In the genomic region with DNA sequence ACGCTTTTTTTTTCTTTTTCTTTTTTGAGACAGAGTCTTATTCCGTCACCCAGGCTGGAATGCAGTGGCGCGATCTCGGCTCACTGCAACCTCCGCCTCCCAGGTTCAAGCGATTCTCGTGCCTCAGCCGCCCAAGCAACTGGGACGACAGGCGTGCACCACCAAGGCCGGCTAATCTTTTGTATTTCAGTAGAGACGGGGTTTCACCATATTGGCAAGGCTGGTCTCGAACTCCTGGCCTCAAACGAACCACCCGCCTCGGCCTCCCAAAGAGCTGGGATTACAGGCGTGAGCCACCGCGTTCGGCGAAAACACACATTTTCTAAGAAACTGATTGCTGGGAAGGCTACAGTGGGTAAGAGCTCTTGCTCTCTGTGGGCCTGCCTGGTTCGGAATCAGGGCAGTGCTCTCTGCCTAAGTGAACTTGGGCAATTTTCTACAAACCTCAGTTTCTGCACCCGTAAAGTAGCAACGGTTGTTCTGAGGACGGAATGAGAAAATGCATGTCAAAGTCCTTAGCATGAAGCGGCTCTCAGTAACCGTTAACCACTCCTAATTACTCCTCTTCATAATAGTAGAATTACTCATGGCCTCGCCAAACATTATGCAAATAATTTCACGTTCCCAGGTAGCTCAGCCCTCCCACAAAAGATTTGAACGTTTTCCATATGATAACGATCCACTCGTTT, we compare ENCODE assay signal across 8 cellular contexts. TPM values are rescaled to one million over a fixed set of nuclear protein-coding genes. Genes with fewer than 3 reads are reported as not detected.
DNase-seq lines count a peak whose midpoint lies in the region; ATAC-seq and TF ChIP-seq lines count a peak whose summit lies in the region.

No MANE protein-coding gene starts in this region.

- H3K9ac ChIP-seq in iPS-18a (ENCODE audit: low read length), result peak overlapping the region; percentile 56

- DNase-seq in A673 (ENCODE audit: low spot score) (no peak), GM20000 (ENCODE audit: low spot score) (peak; percentile 38), WERI-Rb-1 (no peak), testis (no peak), NCI-H146 (lab: John Stamatoyannopoulos, UW) (no peak), HUDEP-2 (lab: John Stamatoyannopoulos, UW; ENCODE audit: unreplicated experiment in 76 of 76) (no peak)

- POLR2A ChIA-PET in A673 (lab: Charles Lee; ENCODE audit: low non-redundant PET), result interaction anchor here (0.7 kb wide), 2 partner anchors 20 to 120 kb away, joined by 3 read pairs; no protein-coding TSS in a partner anchor

- peak overlapping the region; percentile 91 for H3K27ac ChIP-seq in A673 (ENCODE audit: low read depth, low read length, poor library complexity, severe bottlenecking)
- H3K27ac ChIP-seq in WERI-Rb-1, result peak overlapping the region; percentile 90
- H3K27ac ChIP-seq in iPS-18a (ENCODE audit: low read length), result peak overlapping the region; percentile 47
- no peak overlapping the region for H3K27ac ChIP-seq in testis

- no TSS peak for BruUV-seq in A673 (replicated peaks; lab: Mats Ljungman, UMichigan)

- no peak for TF ChIP-seq POLR2A in testis (IDR thresholded peaks at IDR 0.05)

- no peak for TF ChIP-seq CTCF in A673 (conservative IDR thresholded peaks at IDR 0.05; ENCODE audit: low read depth, low read length)
- TF ChIP-seq CTCF in GM20000 (IDR thresholded peaks at IDR 0.05; ENCODE audit: extremely low read depth, missing control alignments), result no peak
- TF ChIP-seq CTCF in WERI-Rb-1 (IDR thresholded peaks at IDR 0.05; ENCODE audit: low read depth, low read length), result no peak
- no peak for TF ChIP-seq CTCF in testis (IDR thresholded peaks at IDR 0.05)

- no peaks in the 10 kb centered on the region for H3K27me3 ChIP-seq in A673 (replicated peaks; ENCODE audit: insufficient read depth, low read depth, low read length, poor library complexity)
- no peaks in the 10 kb centered on the region for H3K27me3 ChIP-seq in WERI-Rb-1 (ENCODE audit: insufficient read depth, low read depth, severe bottlenecking)
- peaks cover 23% of the 10 kb centered on the region for H3K27me3 ChIP-seq in iPS-18a (ENCODE audit: control insufficient read depth, insufficient read depth, low read length)
- H3K27me3 ChIP-seq in testis, result no peaks in the 10 kb centered on the region

- CTCF ChIA-PET in A673 (lab: Charles Lee), result no interaction called here

- H3K9me3 ChIP-seq in A673 (ENCODE audit: low read depth, low read length, poor library complexity, severe bottlenecking) (no peaks in the 10 kb centered on the region), WERI-Rb-1 (ENCODE audit: severe bottlenecking) (peaks cover 8% of the 10 kb centered on the region), iPS-18a (ENCODE audit: control insufficient read depth, low read depth, low read length) (no peaks in the 10 kb centered on the region), testis (no peaks in the 10 kb centered on the region)

- 43 to 44% methylated on average over 33 of the region's 33 CpGs for WGBS in testis, 2 donors

- H3K4me3 ChIP-seq in A673 (ENCODE audit: low read depth, low read length, poor library complexity, severe bottlenecking) (peak overlapping the region; percentile 95), WERI-Rb-1 (ENCODE audit: low read depth, low read length) (peak overlapping the region; percentile 87), iPS-18a (ENCODE audit: low read length) (peak overlapping the region; percentile 87), testis (peak overlapping the region; percentile 55 to 65)

- no peak for ATAC-seq in GM18868 (IDR thresholded peaks at IDR 0.05; ENCODE audit: unreplicated experiment)

- H3K36me3 ChIP-seq in A673 (ENCODE audit: insufficient read depth, low read length, poor library complexity, severe bottlenecking) (peaks cover 18% of the 10 kb centered on the region), WERI-Rb-1 (peaks cover 20% of the 10 kb centered on the region), iPS-18a (ENCODE audit: control insufficient read depth, low read depth, low read length) (peaks cover 18% of the 10 kb centered on the region), testis (ENCODE audit: low read depth, missing control alignments) (no peaks in the 10 kb centered on the region)

- H3K4me1 ChIP-seq in A673 (ENCODE audit: insufficient read depth, low read length, poor library complexity, severe bottlenecking) (peaks cover 19% of the 10 kb centered on the region), iPS-18a (ENCODE audit: control insufficient read depth, low read depth, low read length) (peaks cover 38% of the 10 kb centered on the region), testis (peaks cover 8% of the 10 kb centered on the region)

- intact Hi-C loops in A673 (cut with micrococcal nuclease; ENCODE audit: unreplicated experiment), result no loop called here
- intact Hi-C loops in testis (cut with DNase I; ENCODE audit: low total_unique reads), result no loop called here

RNA-seq across cellular contexts. Expression of gene PMAIP1, which starts 1.0 kb away (rescaled TPM):
- 43.6 TPM in 2 replicates for total RNA-seq in A673 (2021)
- 1 to 10 TPM; 4.8 to 6.0 TPM for total RNA-seq in testis
- 4.7 TPM for polyA plus RNA-seq in testis (ENCODE audit: insufficient read depth, low read depth, low replicate concordance)

Comparison
In these comparisons a context has a peak if more than half of its experiments do, and no peak if none do; other contexts are left out.
1. H3K27ac ChIP-seq: peak in A673 (single experiment), WERI-Rb-1 (single experiment) and iPS-18a (single experiment); none in testis (0 of 2).
2. Peak in every context shown above with its lines, with median percentiles within 50 percentile points of each other: H3K4me3 ChIP-seq.